In genomic region chr9:111940697-111941096, GRCh38 we compare ENCODE assay signal across 26 cellular contexts. TPM values are rescaled to one million over a fixed set of nuclear protein-coding genes. Genes with fewer than 3 reads are reported as not detected.
DNase-seq lines count a peak whose midpoint lies in the region; ATAC-seq and TF ChIP-seq lines count a peak whose summit lies in the region.
"Had no signal": no experiment of that assay in that cellular context is flagged by ENCODE, and none has a peak within 500 bp of the region (broad histone marks: within the 10 kb centered on the region; RNA-seq: fewer than 3 reads in every experiment).

No MANE protein-coding gene starts in this region.

- H3K27ac ChIP-seq in PC-3 (ENCODE audit: low read length) (no peak overlapping the region), osteoblast (ENCODE audit: low read depth, low read length) (peak overlapping the region; percentile 55), vagina (no peak overlapping the region)
- H3K27ac ChIP-seq: adrenal gland, gastroesophageal sphincter, upper lobe of right lung had no signal

- TF ChIP-seq CTCF in PC-3 (conservative IDR thresholded peaks at IDR 0.05; ENCODE audit: low read depth, low read length) (no peak), cardiac fibroblast (IDR thresholded peaks at IDR 0.05; ENCODE audit: low read depth, low read length) (no peak), osteoblast (IDR thresholded peaks at IDR 0.05; ENCODE audit: extremely low read depth, low read depth, low read length) (no peak), vagina (IDR thresholded peaks at IDR 0.05) (no peak)

- peaks cover 6% of the 10 kb centered on the region; the same call in 1 of the 2 replicates for H3K4me1 ChIP-seq in PC-3 (ENCODE audit: insufficient read depth, low read length)
- peaks cover 50% of the 10 kb centered on the region for H3K4me1 ChIP-seq in osteoblast (ENCODE audit: insufficient read depth, low read length)
- H3K4me1 ChIP-seq in vagina: peaks cover 15% of the 10 kb centered on the region

- no peak overlapping the region for H3K9ac ChIP-seq in PC-3 (ENCODE audit: low read length)

- H3K79me2 ChIP-seq in PC-3 (ENCODE audit: low read length) (no peaks in the 10 kb centered on the region), osteoblast (ENCODE audit: insufficient read depth, low read length) (no peaks in the 10 kb centered on the region)

- peaks cover 45% of the 10 kb centered on the region for H3K4me1 Mint-ChIP-seq in stimulated activated naive CD8-positive, alpha-beta T cell treated with anti-CD3 and anti-CD28 coated beads, Interleukin-15, amount 100 ng/mL, for 72 hours

- H3K27me3 ChIP-seq in PC-3 (ENCODE audit: low read length): no peaks in the 10 kb centered on the region
- H3K27me3 ChIP-seq in osteoblast (ENCODE audit: insufficient read depth, low read length): no peaks in the 10 kb centered on the region
- no peaks in the 10 kb centered on the region for H3K27me3 ChIP-seq in vagina
- H3K27me3 ChIP-seq: adrenal gland, gastroesophageal sphincter, upper lobe of right lung had no signal

- no peaks in the 10 kb centered on the region for H3K9me3 ChIP-seq in PC-3 (ENCODE audit: low read length)
- H3K9me3 ChIP-seq in osteoblast (ENCODE audit: low read depth, low read length): no peaks in the 10 kb centered on the region
- no peaks in the 10 kb centered on the region for H3K9me3 ChIP-seq in vagina
- H3K9me3 ChIP-seq: adrenal gland, gastroesophageal sphincter, upper lobe of right lung had no signal

- TF ChIP-seq POLR2A in vagina (IDR thresholded peaks at IDR 0.05): no peak

- H3K27ac Mint-ChIP-seq in stimulated activated naive CD8-positive, alpha-beta T cell treated with anti-CD3 and anti-CD28 coated beads, Interleukin-15, amount 100 ng/mL, for 72 hours: peak overlapping the region in 1 of 2 donors; percentile 66
- H3K27ac Mint-ChIP-seq: activated CD8-positive, alpha-beta T cell treated with anti-CD3 and anti-CD28 coated beads for 36 hours had no signal

- H4K20me1 ChIP-seq in PC-3 (ENCODE audit: low read length): no peaks in the 10 kb centered on the region
- no peaks in the 10 kb centered on the region for H4K20me1 ChIP-seq in osteoblast (ENCODE audit: insufficient read depth, low read length)

- DNase-seq in EH (ENCODE audit: low read depth) (peak; percentile 48), PC-3 (peak; percentile 27), cardiac fibroblast (ENCODE audit: low read depth in 2 of 2) (peak; percentile 39 to 64), osteoblast (ENCODE audit: insufficient read length, low spot score, missing footprints) (no peak), HuH-7.5 (ENCODE audit: low spot score) (no peak), vagina (ENCODE audit: extremely low spot score in 2 of 2) (no peak)
- no peak for DNase-seq in stimulated activated naive CD8-positive, alpha-beta T cell treated with anti-CD3 and anti-CD28 coated beads, Interleukin-15, amount 100 ng/mL, for 72 hours
- DNase-seq: activated CD4-positive, CD25-positive, alpha-beta regulatory T cell treated with anti-CD3 and anti-CD28 coated beads, Interleukin-2, amount 50 U/mL, for 72 hours; activated CD8-positive, alpha-beta T cell treated with anti-CD3 and anti-CD28 coated beads for 36 hours; activated gamma-delta T cell treated with Interleukin-2 at 50 U/mL for 16 hours; adrenal gland; CD4-positive, CD25-positive, alpha-beta regulatory T cell; GDM1; KBM-7; kidney glomerular epithelial cell; mammary epithelial cell; NCI-H1694; NCI-H2171; NCI-H69; nucleus accumbens; stimulated activated CD4-positive, alpha-beta T cell treated with anti-CD3 and anti-CD28 coated beads, Interleukin-12 subunit alpha, Interleukin-12 subunit beta, amount 100 ng/mL, for 4 hours; upper lobe of right lung had no signal

- ATAC-seq in PC-3: no peak
- no peak for ATAC-seq in GM18517 (IDR thresholded peaks at IDR 0.05; ENCODE audit: unreplicated experiment)
- no peak for ATAC-seq in stimulated activated naive CD8-positive, alpha-beta T cell treated with anti-CD3 and anti-CD28 coated beads, Interleukin-15, amount 100 ng/mL, for 72 hours
- ATAC-seq: activated CD8-positive, alpha-beta T cell treated with anti-CD3 and anti-CD28 coated beads for 36 hours; esophagus mucosa; gastroesophageal sphincter; HCT116; upper lobe of right lung had no signal

- H3K4me2 ChIP-seq in PC-3 (ENCODE audit: low read length): no peak overlapping the region
- no peak overlapping the region for H3K4me2 ChIP-seq in osteoblast (ENCODE audit: insufficient read depth, low read length)

- H3K9me2 ChIP-seq in PC-3 (replicated peaks; ENCODE audit: low read length): no peaks in the 10 kb centered on the region

- no peaks in the 10 kb centered on the region for H3K9me3 Mint-ChIP-seq in stimulated activated naive CD8-positive, alpha-beta T cell treated with anti-CD3 and anti-CD28 coated beads, Interleukin-15, amount 100 ng/mL, for 72 hours
- H3K9me3 Mint-ChIP-seq: activated CD8-positive, alpha-beta T cell treated with anti-CD3 and anti-CD28 coated beads for 36 hours; CD4-positive, CD25-positive, alpha-beta regulatory T cell had no signal

- H3F3A ChIP-seq in PC-3 (ENCODE audit: low read length, unreplicated experiment): no peaks in the 10 kb centered on the region

- H3K4me3 Mint-ChIP-seq in stimulated activated naive CD8-positive, alpha-beta T cell treated with anti-CD3 and anti-CD28 coated beads, Interleukin-15, amount 100 ng/mL, for 72 hours: no peak overlapping the region
- H3K4me3 Mint-ChIP-seq: activated CD8-positive, alpha-beta T cell treated with anti-CD3 and anti-CD28 coated beads for 36 hours; CD4-positive, CD25-positive, alpha-beta regulatory T cell had no signal

- H2AFZ ChIP-seq in PC-3 (ENCODE audit: low read length) (no peak overlapping the region), osteoblast (ENCODE audit: low read length) (no peak overlapping the region)

- BruUV-seq in PC-3 (replicated peaks; lab: Mats Ljungman, UMichigan): no TSS peak

- H3K4me3 ChIP-seq in PC-3 (ENCODE audit: low read length) (no peak overlapping the region), cardiac fibroblast (replicated peaks in 1 of 2; ENCODE audit: low read depth in 2 of 2, low read length in 2 of 2) (no peak overlapping the region), osteoblast (ENCODE audit: insufficient read depth, low read length) (no peak overlapping the region), vagina (no peak overlapping the region)
- H3K4me3 ChIP-seq: adrenal gland, gastroesophageal sphincter, upper lobe of right lung had no signal

- CTCF ChIA-PET in PC-3 (lab: Charles Lee): interaction anchor here (0.7 kb wide), 1 partner anchor 1694 kb away, joined by 5 read pairs; no protein-coding TSS in a partner anchor

- H3K36me3 ChIP-seq in PC-3 (ENCODE audit: low read depth, low read length) (peaks cover 4% of the 10 kb centered on the region; the same call in 1 of the 2 replicates), osteoblast (ENCODE audit: insufficient read depth, low read length) (peaks cover 22% of the 10 kb centered on the region), vagina (no peaks in the 10 kb centered on the region)
- H3K36me3 ChIP-seq: adrenal gland had no signal

- POLR2A ChIA-PET in PC-3 (lab: Charles Lee; ENCODE audit: unreplicated experiment): no interaction called here

- peaks cover 5% of the 10 kb centered on the region for H3K27me3 Mint-ChIP-seq in stimulated activated naive CD8-positive, alpha-beta T cell treated with anti-CD3 and anti-CD28 coated beads, Interleukin-15, amount 100 ng/mL, for 72 hours
- H3K27me3 Mint-ChIP-seq: activated CD8-positive, alpha-beta T cell treated with anti-CD3 and anti-CD28 coated beads for 36 hours; CD4-positive, CD25-positive, alpha-beta regulatory T cell had no signal

- intact Hi-C loops in PC-3 (cut with micrococcal nuclease) (no loop called here), vagina (cut with DNase I) (no loop called here)

RNA-seq across cellular contexts. Expression of gene UGCG, which starts 44.1 kb away (rescaled TPM):
- 27.0 and 29.4 TPM in 2 replicates for total RNA-seq in PC-3 (2014; rRNA removed)
- 118 and 121 TPM in 2 replicates for total RNA-seq in osteoblast
- total RNA-seq in vagina: 33.1 TPM

Comparison
In these comparisons a context has a peak if more than half of its experiments do, and no peak if none do; other contexts are left out.
1. DNase-seq: peak in EH (single experiment), PC-3 (single experiment) and cardiac fibroblast (2 of 2); none in osteoblast (single experiment), stimulated activated naive CD8-positive, alpha-beta T cell treated with anti-CD3 and anti-CD28 coated beads, Interleukin-15, amount 100 ng/mL, for 72 hours (0 of 2), HuH-7.5 (single experiment) and vagina (0 of 2).